8 cellular contexts compared by ENCODE assay signal in genomic region chr10:43105119-43105792, GRCh38. TPM values are rescaled to one million over a fixed set of nuclear protein-coding genes. Genes with fewer than 3 reads are reported as not detected.
DNase-seq lines count a peak whose midpoint lies in the region; ATAC-seq and TF ChIP-seq lines count a peak whose summit lies in the region.

No MANE protein-coding gene starts in this region.

- H3K4me1 ChIP-seq in A673 (ENCODE audit: insufficient read depth, low read length, poor library complexity, severe bottlenecking) (peaks cover 4% of the 10 kb centered on the region), left lung (peaks cover 8 to 22% of the 10 kb centered on the region in 2 donors)

- H3K4me3 Mint-ChIP-seq in activated CD4-positive, alpha-beta T cell treated with anti-CD3 and anti-CD28 coated beads, Interleukin-2, amount 10 ng/mL, durations not matched to agents 24 days and 14 days: peak overlapping the region; percentile 82

- H3K27ac Mint-ChIP-seq in activated CD4-positive, alpha-beta T cell treated with anti-CD3 and anti-CD28 coated beads, Interleukin-2, amount 10 ng/mL, durations not matched to agents 24 days and 14 days: peak overlapping the region; percentile 65

- no peaks in the 10 kb centered on the region for H3K36me3 ChIP-seq in A673 (ENCODE audit: insufficient read depth, low read length, poor library complexity, severe bottlenecking)
- H3K36me3 ChIP-seq in left lung: no peaks in the 10 kb centered on the region

- no peaks in the 10 kb centered on the region for H3K36me3 Mint-ChIP-seq in activated CD4-positive, alpha-beta T cell treated with anti-CD3 and anti-CD28 coated beads, Interleukin-2, amount 10 ng/mL, durations not matched to agents 24 days and 14 days (ENCODE audit: low read depth)

- no TSS peak for BruUV-seq in A673 (replicated peaks; lab: Mats Ljungman, UMichigan)

- ATAC-seq in GM18508 (IDR thresholded peaks at IDR 0.05; ENCODE audit: insufficient read depth, unreplicated experiment) (peak; percentile 74), HG03025 (IDR thresholded peaks at IDR 0.05; ENCODE audit: low FRiP score, unreplicated experiment) (peak; percentile 70), left lung (peak; percentile 98)

- H3K9me3 ChIP-seq in A673 (ENCODE audit: low read depth, low read length, poor library complexity, severe bottlenecking): no peaks in the 10 kb centered on the region
- no peaks in the 10 kb centered on the region for H3K9me3 ChIP-seq in left lung

- no peaks in the 10 kb centered on the region for H3K9me3 Mint-ChIP-seq in activated CD4-positive, alpha-beta T cell treated with anti-CD3 and anti-CD28 coated beads, Interleukin-2, amount 10 ng/mL, durations not matched to agents 24 days and 14 days

- TF ChIP-seq CTCF in A673 (conservative IDR thresholded peaks at IDR 0.05; ENCODE audit: low read depth, low read length): peak; percentile 98
- TF ChIP-seq CTCF in left lung (IDR thresholded peaks at IDR 0.05): peak; percentile 98 to 100

- peaks cover 13% of the 10 kb centered on the region for H3K4me1 Mint-ChIP-seq in activated CD4-positive, alpha-beta T cell treated with anti-CD3 and anti-CD28 coated beads, Interleukin-2, amount 10 ng/mL, durations not matched to agents 24 days and 14 days

- H3K27ac ChIP-seq in A673 (ENCODE audit: low read depth, low read length, poor library complexity, severe bottlenecking) (no peak overlapping the region), left lung (no peak overlapping the region)

- no peaks in the 10 kb centered on the region for H3K27me3 ChIP-seq in A673 (replicated peaks; ENCODE audit: insufficient read depth, low read depth, low read length, poor library complexity)
- H3K27me3 ChIP-seq in left lung: peaks cover 12 to 44% of the 10 kb centered on the region in 2 donors

- CTCF ChIA-PET in A673 (lab: Charles Lee): interaction anchor here (0.7 kb wide), 1 partner anchor 352 kb away, joined by 4 read pairs; no protein-coding TSS in a partner anchor

- intact Hi-C loops in A673 (cut with micrococcal nuclease; ENCODE audit: unreplicated experiment): loop anchor here (1.0 to 2.0 kb wide), 2 partner anchors 239 to 352 kb away; no protein-coding TSS in a partner anchor
- intact Hi-C loops in activated CD4-positive, alpha-beta T cell treated with anti-CD3 and anti-CD28 coated beads, Interleukin-2, amount 10 ng/mL, durations not matched to agents 24 days and 14 days (cut with micrococcal nuclease): loop anchor here (1.0 to 10.0 kb wide), 5 partner anchors 28 to 550 kb away; partner anchors contain the start of genes CSGALNACT2 and RET
- intact Hi-C loops in left lung (cut with DNase I): no loop called here

- H3K27me3 Mint-ChIP-seq in activated CD4-positive, alpha-beta T cell treated with anti-CD3 and anti-CD28 coated beads, Interleukin-2, amount 10 ng/mL, durations not matched to agents 24 days and 14 days: peaks cover 20% of the 10 kb centered on the region

- DNase-seq in A673 (ENCODE audit: low spot score) (peak; percentile 82), NCI-H2227 treated with DMSO at 0.1 percent for 48 hours (lab: John Stamatoyannopoulos, UW) (peak; percentile 76), dedifferentiated amniotic fluid mesenchymal stem cell (ENCODE audit: extremely low spot score) (peak; percentile 37), left lung (peak; percentile 81 to 96)
- peak; percentile 95 for DNase-seq in activated CD4-positive, alpha-beta T cell treated with anti-CD3 and anti-CD28 coated beads, Interleukin-2, amount 10 ng/mL, durations not matched to agents 24 days and 14 days
- peak; percentile 70 to 77 for DNase-seq in stimulated activated CD4-positive, alpha-beta T cell treated with anti-CD3 and anti-CD28 coated beads, Interleukin-1b, Interleukin-23, amount 100 ng/mL, for 4 hours (ENCODE audit: low read depth in 2 of 2)

- POLR2A ChIA-PET in A673 (lab: Charles Lee; ENCODE audit: low non-redundant PET): no interaction called here

- H3K4me3 ChIP-seq in A673 (ENCODE audit: low read depth, low read length, poor library complexity, severe bottlenecking): peak overlapping the region; percentile 45
- H3K4me3 ChIP-seq in left lung: peak overlapping the region; percentile 39 to 60

RNA-seq across cellular contexts. Expression of gene RET, which starts 28.4 kb away (rescaled TPM):
- total RNA-seq in A673 (2021) (68.0 and 70.1 TPM in 2 replicates), left lung (1 to 10 TPM in 1 of 2 donors, under 1 TPM in 1; 0.97 to 1.0 TPM)
- total RNA-seq in activated CD4-positive, alpha-beta T cell treated with anti-CD3 and anti-CD28 coated beads, Interleukin-2, amount 10 ng/mL, durations not matched to agents 24 days and 14 days: 0.12 and 0.62 TPM in 2 replicates

RNA-seq across cellular contexts. Expression of gene CSGALNACT2, which starts 33.0 kb away (rescaled TPM):
- total RNA-seq in A673 (2021) (16.2 and 18.6 TPM in 2 replicates), left lung (10 to 100 TPM; 32.4 to 39.9 TPM)
- total RNA-seq in activated CD4-positive, alpha-beta T cell treated with anti-CD3 and anti-CD28 coated beads, Interleukin-2, amount 10 ng/mL, durations not matched to agents 24 days and 14 days: 24.7 and 25.9 TPM in 2 replicates

Comparison
In these comparisons a context has a peak if more than half of its experiments do, and no peak if none do; other contexts are left out.
1. DNase-seq: peak in every context shown above with its lines; median percentile 95 in activated CD4-positive, alpha-beta T cell treated with anti-CD3 and anti-CD28 coated beads, Interleukin-2, amount 10 ng/mL, durations not matched to agents 24 days and 14 days; 88 in left lung; 82 in A673; 76 in NCI-H2227 treated with DMSO at 0.1 percent for 48 hours; 74 in stimulated activated CD4-positive, alpha-beta T cell treated with anti-CD3 and anti-CD28 coated beads, Interleukin-1b, Interleukin-23, amount 100 ng/mL, for 4 hours; 37 in dedifferentiated amniotic fluid mesenchymal stem cell.
2. RNA of gene RET, which starts 28.4 kb away (total RNA-seq): 68.0 to 70.1 TPM in A673; 0.97 to 1.0 TPM in left lung and 0.12 to 0.62 TPM in activated CD4-positive, alpha-beta T cell treated with anti-CD3 and anti-CD28 coated beads, Interleukin-2, amount 10 ng/mL, durations not matched to agents 24 days and 14 days; every median in the first group is over 10 times any median in the second.
3. intact Hi-C loops: an anchor here in A673 (1.0 to 2.0 kb wide) and activated CD4-positive, alpha-beta T cell treated with anti-CD3 and anti-CD28 coated beads, Interleukin-2, amount 10 ng/mL, durations not matched to agents 24 days and 14 days (1.0 to 10.0 kb wide); none called in left lung.
4. Peak in every context shown above with its lines, with median percentiles within 50 percentile points of each other: ATAC-seq.